Comparison of ENCODE assay signal across 11 cellular contexts in the genomic region with DNA sequence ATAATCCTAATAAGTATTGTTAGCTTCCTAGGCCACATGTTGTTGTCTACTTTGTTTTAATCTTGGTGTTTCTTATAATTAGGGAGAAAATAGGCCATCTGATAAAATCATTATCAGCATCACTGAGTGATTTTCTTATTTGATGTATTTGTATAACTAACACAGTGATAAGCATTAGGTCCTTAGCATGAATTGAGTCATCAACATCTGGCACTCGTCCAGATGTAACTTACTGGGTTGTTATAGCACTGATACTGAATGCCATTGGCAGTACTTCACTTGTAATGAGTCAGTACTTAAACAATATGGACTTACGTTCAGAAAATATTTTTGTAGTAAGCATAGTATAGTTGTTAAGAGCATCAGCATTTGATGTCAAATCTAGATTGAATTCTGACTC. TPM values are rescaled to one million over a fixed set of nuclear protein-coding genes. Genes with fewer than 3 reads are reported as not detected.
DNase-seq lines count a peak whose midpoint lies in the region; ATAC-seq, FAIRE-seq and TF ChIP-seq lines count a peak whose summit lies in the region.
"Had no signal": no experiment of that assay in that cellular context is flagged by ENCODE, and none has a peak within 500 bp of the region (broad histone marks: within the 10 kb centered on the region; RNA-seq: fewer than 3 reads in every experiment).

No MANE protein-coding gene starts in this region.

- intact Hi-C loops in head of caudate nucleus (cut with DNase I): no loop called here

- no peak overlapping the region for H3K27ac ChIP-seq in lung (ENCODE audit: low read depth in 1 of 2, low read length in 1 of 2)

- peak; percentile 62 for ATAC-seq in lung (ENCODE audit: insufficient read depth, low FRiP score)

- peaks cover 15% of the 10 kb centered on the region for H3K36me3 ChIP-seq in bronchial epithelial cell (ENCODE audit: control insufficient read depth, insufficient read depth, low read length)
- peaks cover 32 to 49% of the 10 kb centered on the region in 2 donors for H3K36me3 ChIP-seq in lung (ENCODE audit: control insufficient read depth in 2 of 2, insufficient read depth in 2 of 2, low read length in 2 of 2)

- FAIRE-seq in bronchial epithelial cell (lab: Jason Lieb, UNC) (no peak), GM19239 (lab: Jason Lieb, UNC) (no peak)

- TF ChIP-seq CTCF in bronchial epithelial cell (IDR thresholded peaks at IDR 0.05; ENCODE audit: insufficient read depth, low read length, severe bottlenecking) (no peak), lung (IDR thresholded peaks at IDR 0.05; ENCODE audit: control extremely low read depth, extremely low read depth) (no peak)

- WGBS in lung, 2 donors: 57 to 86% methylated on average over 2 of the region's 2 CpGs

- H3K27me3 ChIP-seq in bronchial epithelial cell (ENCODE audit: control insufficient read depth, insufficient read depth, low read length) (no peaks in the 10 kb centered on the region), lung (ENCODE audit: control insufficient read depth, insufficient read depth) (no peaks in the 10 kb centered on the region)

- no peak overlapping the region for H3K4me3 ChIP-seq in bronchial epithelial cell (ENCODE audit: low read depth, low read length)
- no peak overlapping the region for H3K4me3 ChIP-seq in lung

- H3K9me3 ChIP-seq in lung (ENCODE audit: control insufficient read depth in 2 of 2, insufficient read depth in 1 of 2, low read length in 1 of 2): no peaks in the 10 kb centered on the region

- peak; percentile 74 for DNase-seq in DMS53 (lab: John Stamatoyannopoulos, UW)
- peak; percentile 4 for DNase-seq in NCI-H1105 (lab: John Stamatoyannopoulos, UW)
- DNase-seq in bronchial epithelial cell (ENCODE audit: low read depth): peak; percentile 98
- no peak for DNase-seq in lung (ENCODE audit: low spot score)
- no peak for DNase-seq in head of caudate nucleus
- no peak for DNase-seq in GM19239 (ENCODE audit: insufficient read length, low spot score)
- no peak for DNase-seq in NCI-H1930 (lab: John Stamatoyannopoulos, UW)
- DNase-seq in 8988T: no peak
- DNase-seq: activated CD4-positive, alpha-beta T cell treated with anti-CD3 and anti-CD28 coated beads, Interleukin-2, amount 50 U/mL, for 48 hours; MM.1S; RPMI8226 had no signal

- H3K4me1 ChIP-seq in lung (ENCODE audit: control insufficient read depth in 2 of 2, insufficient read depth in 2 of 2, low read length in 2 of 2): no peaks in the 10 kb centered on the region

RNA-seq across cellular contexts. Expression of a gene that starts 16.2 kb away (rescaled TPM):
- total RNA-seq in bronchial epithelial cell: 72.9 and 90.9 TPM in 2 replicates
- 10 to 100 TPM; 87.4 to 88.6 TPM for total RNA-seq in lung
- 10 to 100 TPM; 26.6 to 44.3 TPM for polyA plus RNA-seq in lung

RNA-seq across cellular contexts. Expression of a gene that starts 30.7 kb away (rescaled TPM):
- total RNA-seq in bronchial epithelial cell: 74.2 and 90.3 TPM in 2 replicates
- 100 to 1,000 TPM in 1 of 2 donors, 10 to 100 TPM in 1; 69.2 to 218 TPM for total RNA-seq in lung
- polyA plus RNA-seq in lung: 10 to 100 TPM; 30.7 to 41.9 TPM

Comparison
In these comparisons a context has a peak if more than half of its experiments do, and no peak if none do; other contexts are left out.
1. DNase-seq: peak in DMS53 (single experiment), NCI-H1105 (single experiment) and bronchial epithelial cell (single experiment); none in lung (single experiment), head of caudate nucleus (0 of 42), GM19239 (single experiment), NCI-H1930 (0 of 2) and 8988T (single experiment).